Comparison of ENCODE assay signal across 18 cellular contexts in the genomic region with DNA sequence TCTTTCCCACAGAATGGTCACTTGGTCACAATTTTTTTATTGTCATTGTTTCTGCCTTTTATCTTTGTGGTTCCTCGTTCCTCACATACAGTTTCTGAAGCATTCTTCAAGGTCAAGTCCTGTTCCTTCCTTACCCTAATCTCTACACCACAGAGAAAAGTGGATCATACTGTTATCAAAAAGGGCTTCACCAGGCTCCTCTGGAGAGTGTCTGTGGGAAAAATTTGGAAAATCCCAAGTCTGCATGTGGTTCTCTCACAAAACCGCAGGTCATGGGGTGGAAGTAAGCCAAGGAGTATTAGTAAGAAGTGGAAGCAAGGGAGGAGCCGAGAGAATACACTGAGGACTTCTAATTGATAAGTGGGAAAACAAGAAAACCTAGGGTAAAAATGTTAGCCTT. TPM values are rescaled to one million over a fixed set of nuclear protein-coding genes. Genes with fewer than 3 reads are reported as not detected.
A peak's percentile ranks its signal among the peaks of the same experiment; 100 is the strongest.
DNase-seq lines count a peak whose midpoint lies in the region; ATAC-seq and TF ChIP-seq lines count a peak whose summit lies in the region.
"Had no signal": no experiment of that assay in that cellular context is flagged by ENCODE, and none has a peak within 500 bp of the region (broad histone marks: within the 10 kb centered on the region; RNA-seq: fewer than 3 reads in every experiment).

No MANE protein-coding gene starts in this region.

- H3K4me3 Mint-ChIP-seq in activated T-helper 2 cell treated with anti-CD3 and anti-CD28 coated beads, Interferon-gamma antibody, Interleukin-2, Interleukin-4, amounts not matched to agents 10 μg/mL and 5 μg/mL and 100 μg/mL, durations not matched to agents 14 hours and 24 hours and 36 hours (ENCODE audit: low read depth): no peak overlapping the region
- H3K4me3 Mint-ChIP-seq: activated naive CD8-positive, alpha-beta T cell treated with anti-CD3 and anti-CD28 coated beads for 36 hours had no signal

- no peaks in the 10 kb centered on the region for H3K27me3 ChIP-seq in foreskin keratinocyte

- H3K36me3 Mint-ChIP-seq in activated T-helper 2 cell treated with anti-CD3 and anti-CD28 coated beads, Interferon-gamma antibody, Interleukin-2, Interleukin-4, amounts not matched to agents 10 μg/mL and 5 μg/mL and 100 μg/mL, durations not matched to agents 14 hours and 24 hours and 36 hours (ENCODE audit: low read depth): no peaks in the 10 kb centered on the region
- H3K36me3 Mint-ChIP-seq: activated naive CD8-positive, alpha-beta T cell treated with anti-CD3 and anti-CD28 coated beads for 36 hours had no signal

- peak overlapping the region; percentile 70 for H3K27ac ChIP-seq in foreskin keratinocyte
- H3K27ac ChIP-seq: WERI-Rb-1 had no signal

- no peak overlapping the region for H3K4me3 ChIP-seq in AG09309 (ENCODE audit: control insufficient read depth, low read depth, low read length)

- H3K9me3 Mint-ChIP-seq in activated T-helper 2 cell treated with anti-CD3 and anti-CD28 coated beads, Interferon-gamma antibody, Interleukin-2, Interleukin-4, amounts not matched to agents 10 μg/mL and 5 μg/mL and 100 μg/mL, durations not matched to agents 14 hours and 24 hours and 36 hours: no peaks in the 10 kb centered on the region
- H3K9me3 Mint-ChIP-seq: activated naive CD8-positive, alpha-beta T cell treated with anti-CD3 and anti-CD28 coated beads for 36 hours had no signal

- no peaks in the 10 kb centered on the region for H3K4me1 Mint-ChIP-seq in activated T-helper 2 cell treated with anti-CD3 and anti-CD28 coated beads, Interferon-gamma antibody, Interleukin-2, Interleukin-4, amounts not matched to agents 10 μg/mL and 5 μg/mL and 100 μg/mL, durations not matched to agents 14 hours and 24 hours and 36 hours (ENCODE audit: low read depth)
- H3K4me1 Mint-ChIP-seq: activated naive CD8-positive, alpha-beta T cell treated with anti-CD3 and anti-CD28 coated beads for 36 hours had no signal

- peak; percentile 75 for ATAC-seq in foreskin keratinocyte

- H3K27ac Mint-ChIP-seq in activated T-helper 2 cell treated with anti-CD3 and anti-CD28 coated beads, Interferon-gamma antibody, Interleukin-2, Interleukin-4, amounts not matched to agents 10 μg/mL and 5 μg/mL and 100 μg/mL, durations not matched to agents 14 hours and 24 hours and 36 hours: no peak overlapping the region
- H3K27ac Mint-ChIP-seq: activated naive CD8-positive, alpha-beta T cell treated with anti-CD3 and anti-CD28 coated beads for 36 hours had no signal

- no peaks in the 10 kb centered on the region for H3K4me1 ChIP-seq in foreskin keratinocyte

- H3K27me3 Mint-ChIP-seq in activated T-helper 2 cell treated with anti-CD3 and anti-CD28 coated beads, Interferon-gamma antibody, Interleukin-2, Interleukin-4, amounts not matched to agents 10 μg/mL and 5 μg/mL and 100 μg/mL, durations not matched to agents 14 hours and 24 hours and 36 hours (ENCODE audit: low read depth): peaks cover 22% of the 10 kb centered on the region

- intact Hi-C loops in activated T-helper 2 cell treated with anti-CD3 and anti-CD28 coated beads, Interferon-gamma antibody, Interleukin-2, Interleukin-4, amounts not matched to agents 10 μg/mL and 5 μg/mL and 100 μg/mL, durations not matched to agents 14 hours and 24 hours and 36 hours (cut with micrococcal nuclease): no loop called here

- DNase-seq in AG09309 (ENCODE audit: low read depth) (peak; percentile 57), HT1080 (ENCODE audit: low read depth) (peak; percentile 69), amniotic epithelial cell (ENCODE audit: low read depth) (peak; percentile 98), foreskin keratinocyte (peak in 1 of 2 donors; percentile 47), CD1c-positive myeloid dendritic cell (ENCODE audit: extremely low spot score) (no peak), MV-4-11 (lab: John Stamatoyannopoulos, UW) (no peak), NCI-H2227 treated with DMSO at 0.1 percent for 48 hours (lab: John Stamatoyannopoulos, UW) (no peak)
- no peak for DNase-seq in activated T-helper 2 cell treated with anti-CD3 and anti-CD28 coated beads, Interferon-gamma antibody, Interleukin-2, Interleukin-4, amounts not matched to agents 10 μg/mL and 5 μg/mL and 100 μg/mL, durations not matched to agents 14 hours and 24 hours and 36 hours (ENCODE audit: low spot score)
- DNase-seq: activated naive CD8-positive, alpha-beta T cell treated with anti-CD3 and anti-CD28 coated beads for 36 hours; DMS79; foreskin melanocyte; islet precursor cell; NCI-H1930; NCI-H774; SHP77; stimulated activated CD8-positive, alpha-beta memory T cell treated with anti-CD3 and anti-CD28 coated beads, Interleukin-4, amount 100 ng/mL, for 48 hours; WERI-Rb-1 had no signal

- TF ChIP-seq CTCF in AG09309 (IDR thresholded peaks at IDR 0.05; ENCODE audit: control insufficient read depth, insufficient read depth, low read depth, low read length, missing control alignments) (no peak), foreskin keratinocyte (conservative IDR thresholded peaks at IDR 0.05) (no peak)

RNA-seq across cellular contexts. Expression of gene THNSL1, which starts 31.5 kb away (rescaled TPM):
- 7.3 and 9.6 TPM in 2 replicates for total RNA-seq in HT1080 (2014; rRNA removed; shearing (Covaris generic))
- 7.0 and 7.2 TPM in 2 replicates for polyA plus RNA-seq in HT1080 (2015; cell fraction: cytosol; rRNA removed)
- 9.4 and 11.4 TPM in 2 replicates for polyA plus RNA-seq in HT1080 (2015; cell fraction: nucleus; rRNA removed)
- 3.1 and 3.5 TPM in 2 replicates for total RNA-seq in foreskin keratinocyte
- 1.3 and 1.9 TPM in 2 replicates for polyA plus RNA-seq in foreskin keratinocyte
- total RNA-seq in activated T-helper 2 cell treated with anti-CD3 and anti-CD28 coated beads, Interferon-gamma antibody, Interleukin-2, Interleukin-4, amounts not matched to agents 10 μg/mL and 5 μg/mL and 100 μg/mL, durations not matched to agents 14 hours and 24 hours and 36 hours: 3.1 TPM in 2 replicates

RNA-seq across cellular contexts. Expression of gene ENKUR, which starts 31.9 kb away (rescaled TPM):
- 0.26 and 0.53 TPM in 2 replicates for total RNA-seq in HT1080 (2014; rRNA removed; shearing (Covaris generic))
- 0.36 and 0.69 TPM in 2 replicates for polyA plus RNA-seq in HT1080 (2015; cell fraction: cytosol; rRNA removed)
- 0.36 and 0.49 TPM in 2 replicates for polyA plus RNA-seq in HT1080 (2015; cell fraction: nucleus; rRNA removed)
- total RNA-seq in foreskin keratinocyte: 0.04 and 0.07 TPM in 2 replicates
- polyA plus RNA-seq in foreskin keratinocyte: not detected in 2 replicates
- not detected in 2 replicates for total RNA-seq in activated T-helper 2 cell treated with anti-CD3 and anti-CD28 coated beads, Interferon-gamma antibody, Interleukin-2, Interleukin-4, amounts not matched to agents 10 μg/mL and 5 μg/mL and 100 μg/mL, durations not matched to agents 14 hours and 24 hours and 36 hours
- total RNA-seq: activated naive CD8-positive, alpha-beta T cell treated with anti-CD3 and anti-CD28 coated beads for 36 hours; ureter had no signal

Comparison
In these comparisons a context has a peak if more than half of its experiments do, and no peak if none do; other contexts are left out.
1. DNase-seq: peak in AG09309 (single experiment), HT1080 (single experiment) and amniotic epithelial cell (single experiment); none in CD1c-positive myeloid dendritic cell (single experiment), MV-4-11 (single experiment), activated T-helper 2 cell treated with anti-CD3 and anti-CD28 coated beads, Interferon-gamma antibody, Interleukin-2, Interleukin-4, amounts not matched to agents 10 μg/mL and 5 μg/mL and 100 μg/mL, durations not matched to agents 14 hours and 24 hours and 36 hours (single experiment) and NCI-H2227 treated with DMSO at 0.1 percent for 48 hours (single experiment).